ENCODE assay signal across 1 cellular context in the genomic region with DNA sequence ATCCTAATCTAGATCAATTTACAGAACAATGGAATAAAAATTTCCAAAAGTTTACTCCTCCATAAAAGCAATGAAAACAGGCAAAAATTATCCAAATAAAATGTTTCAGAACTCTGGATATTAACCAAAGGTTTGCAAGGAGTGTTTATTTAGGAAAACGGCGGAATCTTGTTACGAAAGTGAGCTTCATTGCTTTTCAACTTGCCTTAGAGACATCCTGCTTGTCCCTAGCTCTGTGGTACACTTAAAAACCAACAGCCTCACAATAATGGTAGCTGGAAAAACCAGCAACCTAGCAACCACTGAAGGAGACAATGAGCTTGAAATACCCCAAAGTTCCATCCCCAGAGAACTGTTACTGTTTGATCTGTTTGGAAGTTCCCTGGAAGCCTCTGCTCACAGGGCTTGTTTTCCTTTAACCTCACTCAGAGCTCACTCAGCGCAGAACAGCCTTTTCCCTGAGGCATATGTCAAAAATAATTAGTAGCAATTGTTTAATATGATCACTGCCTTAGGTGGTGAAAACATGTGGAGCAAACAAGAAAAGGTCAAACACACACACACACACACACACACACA.
TF ChIP-seq lines count a peak whose summit lies in the region.

No MANE protein-coding gene starts in this region.

TF ChIP-seq in GM23338, 12 proteins besides CTCF, POLR2A, EP300 and RAD21 (continued from another document):
- TF ChIP-seq STAT1 (IDR thresholded peaks at IDR 0.05; ENCODE audit: unreplicated experiment) (no peak), POLR2AphosphoS5 (IDR thresholded peaks at IDR 0.05; ENCODE audit: low read depth) (no peak), EZH2 (IDR thresholded peaks at IDR 0.05; ENCODE audit: low read depth, unreplicated experiment) (no peak)
